In the genomic region with DNA sequence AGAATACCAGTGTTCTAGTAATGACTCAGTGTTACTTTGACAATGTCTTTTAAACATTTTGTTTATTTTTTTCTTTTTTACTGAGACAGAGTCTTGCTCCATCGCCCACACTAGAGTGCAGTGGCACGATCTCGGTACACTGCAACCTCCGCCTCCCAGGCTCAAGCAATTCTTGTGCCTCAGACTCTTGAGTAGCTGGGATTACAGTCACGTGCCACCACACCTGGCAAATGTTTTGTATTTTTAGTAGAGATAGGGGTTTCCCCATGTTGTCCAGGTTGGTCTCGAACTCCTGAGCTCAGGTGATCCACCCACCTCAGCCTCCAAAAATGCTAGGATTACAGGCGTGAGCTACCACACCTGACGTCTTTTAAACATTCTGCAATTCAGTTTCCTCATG, we compare ENCODE assay signal across 18 cellular contexts. TPM values are rescaled to one million over a fixed set of nuclear protein-coding genes. Genes with fewer than 3 reads are reported as not detected.
A peak's percentile ranks its signal among the peaks of the same experiment; 100 is the strongest.
DNase-seq lines count a peak whose midpoint lies in the region; ATAC-seq and TF ChIP-seq lines count a peak whose summit lies in the region.
"Had no signal": no experiment of that assay in that cellular context is flagged by ENCODE, and none has a peak within 500 bp of the region (broad histone marks: within the 10 kb centered on the region; RNA-seq: fewer than 3 reads in every experiment).

No MANE protein-coding gene starts in this region.

- H3K79me2 ChIP-seq in OCI-LY1 (ENCODE audit: insufficient read depth, low read length) = no peaks in the 10 kb centered on the region

- H3K9me3 ChIP-seq in CD4-positive, CD25-positive, alpha-beta regulatory T cell (ENCODE audit: control insufficient read depth in 2 of 2, low read length in 2 of 2) = no peaks in the 10 kb centered on the region
- no peaks in the 10 kb centered on the region for H3K9me3 ChIP-seq in OCI-LY1 (ENCODE audit: low read length)
- H3K9me3 ChIP-seq: BLaER1 treated with 17β-estradiol and CSF1 and Interleukin-3, amounts not matched to agents 10 nM and 100 nM; Caco-2 had no signal

- peaks cover 37% of the 10 kb centered on the region for H3K36me3 ChIP-seq in CD4-positive, CD25-positive, alpha-beta regulatory T cell (ENCODE audit: control insufficient read depth, insufficient read depth, low read length)
- peaks cover 49% of the 10 kb centered on the region for H3K36me3 ChIP-seq in OCI-LY1 (ENCODE audit: insufficient read depth, low read length)

- H3K4me3 ChIP-seq in CD4-positive, CD25-positive, alpha-beta regulatory T cell (ENCODE audit: low read depth, low read length) = no peak overlapping the region
- H3K4me3 ChIP-seq in OCI-LY1 (ENCODE audit: low read depth, low read length, poor library complexity, severe bottlenecking) = no peak overlapping the region
- H3K4me3 ChIP-seq: BLaER1 treated with 17β-estradiol and CSF1 and Interleukin-3, amounts not matched to agents 10 nM and 100 nM; GM23248 had no signal

- no peak overlapping the region for H3K9ac ChIP-seq in OCI-LY1 (ENCODE audit: low read length)
- H3K9ac ChIP-seq: BLaER1 treated with 17β-estradiol and CSF1 and Interleukin-3, amounts not matched to agents 10 nM and 100 nM; GM23248 had no signal

- H3K36me3 Mint-ChIP-seq in CD4-positive, CD25-positive, alpha-beta regulatory T cell = peaks cover 24% of the 10 kb centered on the region
- H3K36me3 Mint-ChIP-seq in progenitor cell of endocrine pancreas (ENCODE audit: insufficient read depth) = peaks cover 15% of the 10 kb centered on the region

- TF ChIP-seq CTCF in OCI-LY1 (IDR thresholded peaks at IDR 0.05; ENCODE audit: low read length) = no peak
- no peak for TF ChIP-seq CTCF in progenitor cell of endocrine pancreas (IDR thresholded peaks at IDR 0.05; ENCODE audit: unreplicated experiment)

- no peaks in the 10 kb centered on the region for H3K27me3 Mint-ChIP-seq in CD4-positive, CD25-positive, alpha-beta regulatory T cell
- H3K27me3 Mint-ChIP-seq in progenitor cell of endocrine pancreas = no peaks in the 10 kb centered on the region
- H3K27me3 Mint-ChIP-seq: B cell, IgD-negative memory B cell had no signal

- H4K20me1 ChIP-seq in OCI-LY1 (ENCODE audit: insufficient read depth, low read length) = no peaks in the 10 kb centered on the region

- H3K9me3 Mint-ChIP-seq in CD4-positive, CD25-positive, alpha-beta regulatory T cell = no peaks in the 10 kb centered on the region
- H3K9me3 Mint-ChIP-seq in progenitor cell of endocrine pancreas (ENCODE audit: low read depth) = peaks cover 4% of the 10 kb centered on the region
- H3K9me3 Mint-ChIP-seq: IgD-negative memory B cell had no signal

- no peak overlapping the region for H3K27ac ChIP-seq in CD4-positive, CD25-positive, alpha-beta regulatory T cell (ENCODE audit: insufficient read depth, low read length, poor library complexity, severe bottlenecking)
- H3K27ac ChIP-seq in OCI-LY1 (ENCODE audit: low read depth, low read length, poor library complexity, severe bottlenecking) = peak overlapping the region; percentile 54
- H3K27ac ChIP-seq: BLaER1 treated with 17β-estradiol and CSF1 and Interleukin-3, amounts not matched to agents 10 nM and 100 nM; GM23248 had no signal

- no peaks in the 10 kb centered on the region for H3K27me3 ChIP-seq in CD4-positive, CD25-positive, alpha-beta regulatory T cell (ENCODE audit: control insufficient read depth, insufficient read depth, low read length)
- no peaks in the 10 kb centered on the region for H3K27me3 ChIP-seq in OCI-LY1 (ENCODE audit: insufficient read depth, low read length)
- H3K27me3 ChIP-seq: BLaER1 treated with 17β-estradiol and CSF1 and Interleukin-3, amounts not matched to agents 10 nM and 100 nM had no signal

- no peaks in the 10 kb centered on the region for H3K4me1 ChIP-seq in CD4-positive, CD25-positive, alpha-beta regulatory T cell (ENCODE audit: control insufficient read depth, insufficient read depth, low read length, poor library complexity, severe bottlenecking)
- peaks cover 14% of the 10 kb centered on the region for H3K4me1 ChIP-seq in OCI-LY1 (ENCODE audit: insufficient read depth, low read length, severe bottlenecking)
- H3K4me1 ChIP-seq: BLaER1 treated with 17β-estradiol and CSF1 and Interleukin-3, amounts not matched to agents 10 nM and 100 nM had no signal

- H2AFZ ChIP-seq in OCI-LY1 (ENCODE audit: low read length) = no peak overlapping the region
- H2AFZ ChIP-seq: GM23248 had no signal

- H3K4me1 Mint-ChIP-seq in CD4-positive, CD25-positive, alpha-beta regulatory T cell = peaks cover 16 to 21% (median 19%) of the 10 kb centered on the region in 4 donors
- H3K4me1 Mint-ChIP-seq in progenitor cell of endocrine pancreas (ENCODE audit: low read depth) = peaks cover 2% of the 10 kb centered on the region

- H3K4me2 ChIP-seq in OCI-LY1 (ENCODE audit: low read length) = no peak overlapping the region
- H3K4me2 ChIP-seq: BLaER1 treated with 17β-estradiol and CSF1 and Interleukin-3, amounts not matched to agents 10 nM and 100 nM had no signal

- DNase-seq in CD4-positive, CD25-positive, alpha-beta regulatory T cell = no peak
- DNase-seq in Caki2 (ENCODE audit: low read depth) = peak; percentile 34
- no peak for DNase-seq in progenitor cell of endocrine pancreas (ENCODE audit: low spot score, unreplicated experiment)
- no peak for DNase-seq in NCI-H345 (lab: John Stamatoyannopoulos, UW)
- no peak for DNase-seq in HCEC 1CT
- DNase-seq: Caco-2, DMS153, DMS79, GF-D8, GM23248, KBM-7 had no signal

- in situ Hi-C loops in Caki2 (cut with HindIII; ENCODE audit: low pct_unique_long_range_greater_than_20kb, low sequenced_read_pairs) = no loop called here

- no peaks in the 10 kb centered on the region for H3F3A ChIP-seq in OCI-LY1 (ENCODE audit: insufficient read depth, low read length)

- ATAC-seq in CD4-positive, CD25-positive, alpha-beta regulatory T cell (ENCODE audit: low read depth in 2 of 2) = no peak
- no peak for ATAC-seq in GM21528 (IDR thresholded peaks at IDR 0.05; ENCODE audit: low FRiP score, unreplicated experiment)
- ATAC-seq: HCT116, HepG2 had no signal

- no peak overlapping the region for H3K4me3 Mint-ChIP-seq in CD4-positive, CD25-positive, alpha-beta regulatory T cell
- H3K4me3 Mint-ChIP-seq in progenitor cell of endocrine pancreas (ENCODE audit: low read depth) = no peak overlapping the region
- H3K4me3 Mint-ChIP-seq: B cell had no signal

- peak overlapping the region; percentile 38 to 79 (median 54) for H3K27ac Mint-ChIP-seq in CD4-positive, CD25-positive, alpha-beta regulatory T cell
- peak overlapping the region; percentile 24 for H3K27ac Mint-ChIP-seq in progenitor cell of endocrine pancreas
- H3K27ac Mint-ChIP-seq: B cell, IgD-negative memory B cell had no signal

- no peaks in the 10 kb centered on the region for H3K9me2 ChIP-seq in OCI-LY1 (ENCODE audit: low read depth, low read length)

RNA-seq across cellular contexts. Expression of a gene that starts 15.7 kb away (rescaled TPM):
- total RNA-seq in CD4-positive, CD25-positive, alpha-beta regulatory T cell = 36.6 TPM
- 10 to 100 TPM; 12.6 to 18.4 (median 15.7) TPM for polyA plus RNA-seq in CD4-positive, CD25-positive, alpha-beta regulatory T cell
- total RNA-seq in Caki2 (2014; rRNA removed; shearing (Covaris generic); ENCODE audit: low replicate concordance) = 9.5 and 11.9 TPM in 2 replicates
- 43.3 and 44.9 TPM in 2 replicates for total RNA-seq in progenitor cell of endocrine pancreas

RNA-seq across cellular contexts. Expression of a gene that starts 34.2 kb away (rescaled TPM):
- 34.1 TPM for total RNA-seq in CD4-positive, CD25-positive, alpha-beta regulatory T cell
- polyA plus RNA-seq in CD4-positive, CD25-positive, alpha-beta regulatory T cell = 100 to 1,000 TPM; 100 to 129 (median 114) TPM
- total RNA-seq in Caki2 (2014; rRNA removed; shearing (Covaris generic); ENCODE audit: low replicate concordance) = 10.3 and 11.5 TPM in 2 replicates
- 57.8 and 60.1 TPM in 2 replicates for total RNA-seq in progenitor cell of endocrine pancreas
